ENCODE assay signal across 7 cellular contexts in genomic region chr3:43684944-43685343, GRCh38.
"Had no signal": no experiment of that assay in that cellular context is flagged by ENCODE, and none has a peak within 500 bp of the region (broad histone marks: within the 10 kb centered on the region; RNA-seq: fewer than 3 reads in every experiment).

No MANE protein-coding gene starts in this region.

- FAIRE-seq: HepG2, HTR-8/SVneo had no signal

- ATAC-seq: HepG2 had no signal

- H3K9ac ChIP-seq: KMS-11 had no signal

- DNase-seq: IMR-90, KBM-7, KG1 had no signal

- H3K4me2 ChIP-seq: KMS-11 had no signal

- H3K27ac ChIP-seq: HL-60, KMS-11 had no signal
